ENCODE assay signal across 1 cellular context in the genomic region with DNA sequence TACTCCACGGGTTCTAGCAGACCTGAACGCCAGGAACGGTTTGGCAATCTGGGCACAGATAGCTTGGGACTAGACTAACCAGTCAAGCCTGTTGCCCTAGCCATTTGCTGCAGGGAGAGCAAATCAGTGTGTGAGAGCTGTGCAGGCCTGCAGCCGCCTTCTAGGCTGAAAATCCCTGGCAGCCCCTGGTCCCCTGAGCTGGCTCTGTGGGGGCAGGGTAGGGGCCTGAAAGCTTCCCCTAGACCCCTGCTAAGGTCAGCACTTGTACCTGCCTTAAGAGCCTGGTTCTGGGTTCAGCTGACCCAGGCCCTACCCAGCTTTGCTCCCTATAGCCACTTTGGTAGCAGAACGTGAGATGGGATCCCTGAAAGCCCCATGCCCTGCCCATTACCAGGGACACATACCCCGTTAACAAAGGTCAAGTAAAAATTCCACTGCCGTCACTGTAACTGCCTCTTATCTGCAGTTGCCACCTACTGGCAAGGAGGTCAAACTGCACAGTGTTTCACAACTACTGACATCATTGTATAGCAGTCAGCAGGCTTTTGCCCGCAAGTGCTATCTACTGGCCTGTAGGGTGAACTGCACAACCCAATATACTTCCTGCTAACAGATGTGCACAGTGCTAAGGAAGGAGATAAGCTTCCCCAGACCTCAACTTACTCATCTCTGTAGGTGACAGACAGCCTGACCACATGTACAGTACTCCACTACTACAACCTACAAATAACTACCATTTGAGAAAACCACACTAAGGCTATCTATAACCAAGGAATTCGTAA.
TF ChIP-seq lines count a peak whose summit lies in the region.

No MANE protein-coding gene starts in this region.

TF ChIP-seq in HepG2, 621 proteins besides CTCF, POLR2A, EP300 and RAD21 (continued from another document and continues in another):
- TF ChIP-seq RCOR2 (CRISPR knock-in tag; IDR thresholded peaks at IDR 0.05) (no peak), ZNF33B (CRISPR knock-in tag; IDR thresholded peaks at IDR 0.05) (no peak), SRSF9 (IDR thresholded peaks at IDR 0.05; ENCODE audit: borderline replicate concordance, insufficient read depth, low read depth, low read length, poor library complexity, severe bottlenecking) (no peak), ZNF326 (CRISPR knock-in tag; IDR thresholded peaks at IDR 0.05; ENCODE audit: borderline replicate concordance) (no peak), ZNF883 (CRISPR knock-in tag; IDR thresholded peaks at IDR 0.05; ENCODE audit: not compliant biosample characterization) (peak; percentile 35), ZNF333 (CRISPR knock-in tag; IDR thresholded peaks at IDR 0.05; ENCODE audit: borderline replicate concordance) (no peak), ZNF782 (CRISPR knock-in tag; IDR thresholded peaks at IDR 0.05; ENCODE audit: borderline replicate concordance) (no peak), ZNF17 (CRISPR knock-in tag; IDR thresholded peaks at IDR 0.05) (no peak), PHF5A (CRISPR knock-in tag; IDR thresholded peaks at IDR 0.05; ENCODE audit: low read depth, unreplicated experiment) (no peak), MTF1 (CRISPR knock-in tag; IDR thresholded peaks at IDR 0.05) (no peak), CEBPG (CRISPR knock-in tag; IDR thresholded peaks at IDR 0.05) (peak; percentile 94), XRCC5 (optimal IDR thresholded peaks at IDR 0.05; ENCODE audit: low read length) (peak; percentile 84), FOSL2 (CRISPR knock-in tag; IDR thresholded peaks at IDR 0.05) (peak; percentile 56), SKI (IDR thresholded peaks at IDR 0.05; ENCODE audit: partially characterized antibody) (no peak), ZNF7 (CRISPR knock-in tag; IDR thresholded peaks at IDR 0.05) (no peak), BRD4 (CRISPR knock-in tag; IDR thresholded peaks at IDR 0.05) (no peak), ZNF780A (CRISPR knock-in tag; IDR thresholded peaks at IDR 0.05) (no peak), ZNF644 (CRISPR knock-in tag; IDR thresholded peaks at IDR 0.05; ENCODE audit: low read depth) (peak; percentile 73), ZSCAN25 (CRISPR knock-in tag; IDR thresholded peaks at IDR 0.05) (no peak), SIX1 (CRISPR knock-in tag; IDR thresholded peaks at IDR 0.05; ENCODE audit: borderline replicate concordance) (no peak), SMYD3 (CRISPR knock-in tag; IDR thresholded peaks at IDR 0.05) (no peak), ZFP82 (CRISPR knock-in tag; IDR thresholded peaks at IDR 0.05; ENCODE audit: borderline replicate concordance) (no peak), CHD4 (IDR thresholded peaks at IDR 0.05; ENCODE audit: borderline replicate concordance, low read length) (peak; percentile 71; the same call in 1 of the 2 replicates), ZNF230 (CRISPR knock-in tag; IDR thresholded peaks at IDR 0.05) (no peak), ONECUT2 (CRISPR knock-in tag; IDR thresholded peaks at IDR 0.05) (no peak), ZNF225 (CRISPR knock-in tag; IDR thresholded peaks at IDR 0.05) (no peak), MTA3 (CRISPR knock-in tag; IDR thresholded peaks at IDR 0.05) (no peak), NFKBIZ (CRISPR knock-in tag; IDR thresholded peaks at IDR 0.05) (no peak), ZNF12 (CRISPR knock-in tag; IDR thresholded peaks at IDR 0.05) (0 out of 2 replicates have a peak, but pooled peaks have one; percentile 6), SETDB1 (CRISPR knock-in tag; IDR thresholded peaks at IDR 0.05; ENCODE audit: borderline replicate concordance) (0 out of 2 replicates have a peak, but pooled peaks have one; percentile 16), SRF (IDR thresholded peaks at IDR 0.05; ENCODE audit: low read depth, low read length) (no peak), SP2 (CRISPR knock-in tag; IDR thresholded peaks at IDR 0.05) (no peak), PPARG (CRISPR knock-in tag; conservative IDR thresholded peaks at IDR 0.05) (0 out of 2 replicates have a peak, but pooled peaks have one; percentile 31), CBX1 (IDR thresholded peaks at IDR 0.05; ENCODE audit: low read depth) (peak; percentile 61), HNF4G (IDR thresholded peaks at IDR 0.05; ENCODE audit: borderline replicate concordance, low read depth, low read length) (peak; percentile 34; the same call in 1 of the 2 replicates), HNF4G (CRISPR knock-in tag; IDR thresholded peaks at IDR 0.05; ENCODE audit: borderline replicate concordance, low read depth) (0 out of 2 replicates have a peak, but pooled peaks have one; percentile 36), JDP2 (CRISPR knock-in tag; IDR thresholded peaks at IDR 0.05; ENCODE audit: borderline replicate concordance) (no peak), CHCHD3 (CRISPR knock-in tag; IDR thresholded peaks at IDR 0.05) (no peak), ZNF737 (CRISPR knock-in tag; IDR thresholded peaks at IDR 0.05; ENCODE audit: borderline replicate concordance) (no peak), HDAC2 (CRISPR knock-in tag; IDR thresholded peaks at IDR 0.05) (peak; percentile 47; the same call in 1 of the 2 replicates), ATF1 (CRISPR knock-in tag; IDR thresholded peaks at IDR 0.05) (no peak), ZIK1 (CRISPR knock-in tag; IDR thresholded peaks at IDR 0.05; ENCODE audit: borderline replicate concordance, low read depth) (no peak), AKAP8 (CRISPR knock-in tag; IDR thresholded peaks at IDR 0.05) (no peak), AGO2 (optimal IDR thresholded peaks at IDR 0.05; ENCODE audit: low read depth, low read length) (no peak), WIZ (CRISPR knock-in tag; IDR thresholded peaks at IDR 0.05) (no peak), NAIF1 (CRISPR knock-in tag; IDR thresholded peaks at IDR 0.05; ENCODE audit: borderline replicate concordance) (no peak)
- TF ChIP-seq, protein P1, sequence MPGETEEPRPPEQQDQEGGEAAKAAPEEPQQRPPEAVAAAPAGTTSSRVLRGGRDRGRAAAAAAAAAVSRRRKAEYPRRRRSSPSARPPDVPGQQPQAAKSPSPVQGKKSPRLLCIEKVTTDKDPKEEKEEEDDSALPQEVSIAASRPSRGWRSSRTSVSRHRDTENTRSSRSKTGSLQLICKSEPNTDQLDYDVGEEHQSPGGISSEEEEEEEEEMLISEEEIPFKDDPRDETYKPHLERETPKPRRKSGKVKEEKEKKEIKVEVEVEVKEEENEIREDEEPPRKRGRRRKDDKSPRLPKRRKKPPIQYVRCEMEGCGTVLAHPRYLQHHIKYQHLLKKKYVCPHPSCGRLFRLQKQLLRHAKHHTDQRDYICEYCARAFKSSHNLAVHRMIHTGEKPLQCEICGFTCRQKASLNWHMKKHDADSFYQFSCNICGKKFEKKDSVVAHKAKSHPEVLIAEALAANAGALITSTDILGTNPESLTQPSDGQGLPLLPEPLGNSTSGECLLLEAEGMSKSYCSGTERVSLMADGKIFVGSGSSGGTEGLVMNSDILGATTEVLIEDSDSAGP (CRISPR knock-in tag; IDR thresholded peaks at IDR 0.05; ENCODE audit: borderline replicate concordance), result peak; percentile 72; the same call in 1 of the 2 replicates
- TF ChIP-seq, protein P2, sequence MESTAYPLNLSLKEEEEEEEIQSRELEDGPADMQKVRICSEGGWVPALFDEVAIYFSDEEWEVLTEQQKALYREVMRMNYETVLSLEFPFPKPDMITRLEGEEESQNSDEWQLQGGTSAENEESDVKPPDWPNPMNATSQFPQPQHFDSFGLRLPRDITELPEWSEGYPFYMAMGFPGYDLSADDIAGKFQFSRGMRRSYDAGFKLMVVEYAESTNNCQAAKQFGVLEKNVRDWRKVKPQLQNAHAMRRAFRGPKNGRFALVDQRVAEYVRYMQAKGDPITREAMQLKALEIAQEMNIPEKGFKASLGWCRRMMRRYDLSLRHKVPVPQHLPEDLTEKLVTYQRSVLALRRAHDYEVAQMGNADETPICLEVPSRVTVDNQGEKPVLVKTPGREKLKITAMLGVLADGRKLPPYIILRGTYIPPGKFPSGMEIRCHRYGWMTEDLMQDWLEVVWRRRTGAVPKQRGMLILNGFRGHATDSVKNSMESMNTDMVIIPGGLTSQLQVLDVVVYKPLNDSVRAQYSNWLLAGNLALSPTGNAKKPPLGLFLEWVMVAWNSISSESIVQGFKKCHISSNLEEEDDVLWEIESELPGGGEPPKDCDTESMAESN (CRISPR knock-in tag; conservative IDR thresholded peaks at IDR 0.05), result 0 out of 2 replicates have a peak, but pooled peaks have one; percentile 31
- TF ChIP-seq, protein P3, sequence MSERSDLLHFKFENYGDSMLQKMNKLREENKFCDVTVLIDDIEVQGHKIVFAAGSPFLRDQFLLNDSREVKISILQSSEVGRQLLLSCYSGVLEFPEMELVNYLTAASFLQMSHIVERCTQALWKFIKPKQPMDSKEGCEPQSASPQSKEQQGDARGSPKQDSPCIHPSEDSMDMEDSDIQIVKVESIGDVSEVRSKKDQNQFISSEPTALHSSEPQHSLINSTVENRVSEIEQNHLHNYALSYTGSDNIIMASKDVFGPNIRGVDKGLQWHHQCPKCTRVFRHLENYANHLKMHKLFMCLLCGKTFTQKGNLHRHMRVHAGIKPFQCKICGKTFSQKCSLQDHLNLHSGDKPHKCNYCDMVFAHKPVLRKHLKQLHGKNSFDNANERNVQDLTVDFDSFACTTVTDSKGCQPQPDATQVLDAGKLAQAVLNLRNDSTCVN (CRISPR knock-in tag; IDR thresholded peaks at IDR 0.05; ENCODE audit: borderline replicate concordance), result no peak
- TF ChIP-seq, protein P4, sequence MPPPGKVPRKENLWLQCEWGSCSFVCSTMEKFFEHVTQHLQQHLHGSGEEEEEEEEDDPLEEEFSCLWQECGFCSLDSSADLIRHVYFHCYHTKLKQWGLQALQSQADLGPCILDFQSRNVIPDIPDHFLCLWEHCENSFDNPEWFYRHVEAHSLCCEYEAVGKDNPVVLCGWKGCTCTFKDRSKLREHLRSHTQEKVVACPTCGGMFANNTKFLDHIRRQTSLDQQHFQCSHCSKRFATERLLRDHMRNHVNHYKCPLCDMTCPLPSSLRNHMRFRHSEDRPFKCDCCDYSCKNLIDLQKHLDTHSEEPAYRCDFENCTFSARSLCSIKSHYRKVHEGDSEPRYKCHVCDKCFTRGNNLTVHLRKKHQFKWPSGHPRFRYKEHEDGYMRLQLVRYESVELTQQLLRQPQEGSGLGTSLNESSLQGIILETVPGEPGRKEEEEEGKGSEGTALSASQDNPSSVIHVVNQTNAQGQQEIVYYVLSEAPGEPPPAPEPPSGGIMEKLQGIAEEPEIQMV (CRISPR knock-in tag; IDR thresholded peaks at IDR 0.05; ENCODE audit: low read depth), result no peak
- TF ChIP-seq, protein P5, sequence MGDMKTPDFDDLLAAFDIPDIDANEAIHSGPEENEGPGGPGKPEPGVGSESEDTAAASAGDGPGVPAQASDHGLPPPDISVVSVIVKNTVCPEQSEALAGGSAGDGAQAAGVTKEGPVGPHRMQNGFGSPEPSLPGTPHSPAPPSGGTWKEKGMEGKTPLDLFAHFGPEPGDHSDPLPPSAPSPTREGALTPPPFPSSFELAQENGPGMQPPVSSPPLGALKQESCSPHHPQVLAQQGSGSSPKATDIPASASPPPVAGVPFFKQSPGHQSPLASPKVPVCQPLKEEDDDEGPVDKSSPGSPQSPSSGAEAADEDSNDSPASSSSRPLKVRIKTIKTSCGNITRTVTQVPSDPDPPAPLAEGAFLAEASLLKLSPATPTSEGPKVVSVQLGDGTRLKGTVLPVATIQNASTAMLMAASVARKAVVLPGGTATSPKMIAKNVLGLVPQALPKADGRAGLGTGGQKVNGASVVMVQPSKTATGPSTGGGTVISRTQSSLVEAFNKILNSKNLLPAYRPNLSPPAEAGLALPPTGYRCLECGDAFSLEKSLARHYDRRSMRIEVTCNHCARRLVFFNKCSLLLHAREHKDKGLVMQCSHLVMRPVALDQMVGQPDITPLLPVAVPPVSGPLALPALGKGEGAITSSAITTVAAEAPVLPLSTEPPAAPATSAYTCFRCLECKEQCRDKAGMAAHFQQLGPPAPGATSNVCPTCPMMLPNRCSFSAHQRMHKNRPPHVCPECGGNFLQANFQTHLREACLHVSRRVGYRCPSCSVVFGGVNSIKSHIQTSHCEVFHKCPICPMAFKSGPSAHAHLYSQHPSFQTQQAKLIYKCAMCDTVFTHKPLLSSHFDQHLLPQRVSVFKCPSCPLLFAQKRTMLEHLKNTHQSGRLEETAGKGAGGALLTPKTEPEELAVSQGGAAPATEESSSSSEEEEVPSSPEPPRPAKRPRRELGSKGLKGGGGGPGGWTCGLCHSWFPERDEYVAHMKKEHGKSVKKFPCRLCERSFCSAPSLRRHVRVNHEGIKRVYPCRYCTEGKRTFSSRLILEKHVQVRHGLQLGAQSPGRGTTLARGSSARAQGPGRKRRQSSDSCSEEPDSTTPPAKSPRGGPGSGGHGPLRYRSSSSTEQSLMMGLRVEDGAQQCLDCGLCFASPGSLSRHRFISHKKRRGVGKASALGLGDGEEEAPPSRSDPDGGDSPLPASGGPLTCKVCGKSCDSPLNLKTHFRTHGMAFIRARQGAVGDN (CRISPR knock-in tag; IDR thresholded peaks at IDR 0.05), result peak; percentile 22; the same call in 1 of the 2 replicates
- TF ChIP-seq, protein P6, sequence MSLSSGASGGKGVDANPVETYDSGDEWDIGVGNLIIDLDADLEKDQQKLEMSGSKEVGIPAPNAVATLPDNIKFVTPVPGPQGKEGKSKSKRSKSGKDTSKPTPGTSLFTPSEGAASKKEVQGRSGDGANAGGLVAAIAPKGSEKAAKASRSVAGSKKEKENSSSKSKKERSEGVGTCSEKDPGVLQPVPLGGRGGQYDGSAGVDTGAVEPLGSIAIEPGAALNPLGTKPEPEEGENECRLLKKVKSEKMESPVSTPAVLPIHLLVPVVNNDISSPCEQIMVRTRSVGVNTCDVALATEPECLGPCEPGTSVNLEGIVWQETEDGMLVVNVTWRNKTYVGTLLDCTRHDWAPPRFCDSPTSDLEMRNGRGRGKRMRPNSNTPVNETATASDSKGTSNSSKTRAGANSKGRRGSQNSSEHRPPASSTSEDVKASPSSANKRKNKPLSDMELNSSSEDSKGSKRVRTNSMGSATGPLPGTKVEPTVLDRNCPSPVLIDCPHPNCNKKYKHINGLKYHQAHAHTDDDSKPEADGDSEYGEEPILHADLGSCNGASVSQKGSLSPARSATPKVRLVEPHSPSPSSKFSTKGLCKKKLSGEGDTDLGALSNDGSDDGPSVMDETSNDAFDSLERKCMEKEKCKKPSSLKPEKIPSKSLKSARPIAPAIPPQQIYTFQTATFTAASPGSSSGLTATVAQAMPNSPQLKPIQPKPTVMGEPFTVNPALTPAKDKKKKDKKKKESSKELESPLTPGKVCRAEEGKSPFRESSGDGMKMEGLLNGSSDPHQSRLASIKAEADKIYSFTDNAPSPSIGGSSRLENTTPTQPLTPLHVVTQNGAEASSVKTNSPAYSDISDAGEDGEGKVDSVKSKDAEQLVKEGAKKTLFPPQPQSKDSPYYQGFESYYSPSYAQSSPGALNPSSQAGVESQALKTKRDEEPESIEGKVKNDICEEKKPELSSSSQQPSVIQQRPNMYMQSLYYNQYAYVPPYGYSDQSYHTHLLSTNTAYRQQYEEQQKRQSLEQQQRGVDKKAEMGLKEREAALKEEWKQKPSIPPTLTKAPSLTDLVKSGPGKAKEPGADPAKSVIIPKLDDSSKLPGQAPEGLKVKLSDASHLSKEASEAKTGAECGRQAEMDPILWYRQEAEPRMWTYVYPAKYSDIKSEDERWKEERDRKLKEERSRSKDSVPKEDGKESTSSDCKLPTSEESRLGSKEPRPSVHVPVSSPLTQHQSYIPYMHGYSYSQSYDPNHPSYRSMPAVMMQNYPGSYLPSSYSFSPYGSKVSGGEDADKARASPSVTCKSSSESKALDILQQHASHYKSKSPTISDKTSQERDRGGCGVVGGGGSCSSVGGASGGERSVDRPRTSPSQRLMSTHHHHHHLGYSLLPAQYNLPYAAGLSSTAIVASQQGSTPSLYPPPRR (CRISPR knock-in tag; IDR thresholded peaks at IDR 0.05; ENCODE audit: borderline replicate concordance), result no peak
